Comparison of ENCODE assay signal across 1 cellular context in genomic region chr16:30535106-30535776, GRCh38.
TF ChIP-seq lines count a peak whose summit lies in the region.

No MANE protein-coding gene starts in this region.

TF ChIP-seq in HepG2, 621 proteins besides CTCF, POLR2A, EP300 and RAD21 (continues in another document):
- TF ChIP-seq ZFY (CRISPR knock-in tag; IDR thresholded peaks at IDR 0.05) = no peak
- no peak for TF ChIP-seq ZFP62 (CRISPR knock-in tag; IDR thresholded peaks at IDR 0.05)
- TF ChIP-seq ZNF337 (CRISPR knock-in tag; IDR thresholded peaks at IDR 0.05; ENCODE audit: borderline replicate concordance, low read depth) = no peak
- no peak for TF ChIP-seq ZKSCAN1 (IDR thresholded peaks at IDR 0.05; ENCODE audit: low read length)
- 0 out of 2 replicates have a peak, but pooled peaks have one; percentile 72 for TF ChIP-seq ZNF367 (CRISPR knock-in tag; IDR thresholded peaks at IDR 0.05; ENCODE audit: borderline replicate concordance)
- TF ChIP-seq SAP130 (CRISPR knock-in tag; IDR thresholded peaks at IDR 0.05; ENCODE audit: low read depth) = no peak
- no peak for TF ChIP-seq ZNF407 (CRISPR knock-in tag; IDR thresholded peaks at IDR 0.05; ENCODE audit: not compliant biosample characterization)
- TF ChIP-seq ZBTB42 (CRISPR knock-in tag; IDR thresholded peaks at IDR 0.05) = no peak
- 0 out of 2 replicates have a peak, but pooled peaks have one; percentile 17 for TF ChIP-seq ZNF230 (CRISPR knock-in tag; IDR thresholded peaks at IDR 0.05)
- TF ChIP-seq FOXO1 (CRISPR knock-in tag; IDR thresholded peaks at IDR 0.05) = no peak
- TF ChIP-seq REXO4 (CRISPR knock-in tag; IDR thresholded peaks at IDR 0.05; ENCODE audit: borderline replicate concordance) = no peak
- peak; percentile 77; the same call in 1 of the 2 replicates for TF ChIP-seq NFATC3 (CRISPR knock-in tag; IDR thresholded peaks at IDR 0.05)
- TF ChIP-seq, protein P1, sequence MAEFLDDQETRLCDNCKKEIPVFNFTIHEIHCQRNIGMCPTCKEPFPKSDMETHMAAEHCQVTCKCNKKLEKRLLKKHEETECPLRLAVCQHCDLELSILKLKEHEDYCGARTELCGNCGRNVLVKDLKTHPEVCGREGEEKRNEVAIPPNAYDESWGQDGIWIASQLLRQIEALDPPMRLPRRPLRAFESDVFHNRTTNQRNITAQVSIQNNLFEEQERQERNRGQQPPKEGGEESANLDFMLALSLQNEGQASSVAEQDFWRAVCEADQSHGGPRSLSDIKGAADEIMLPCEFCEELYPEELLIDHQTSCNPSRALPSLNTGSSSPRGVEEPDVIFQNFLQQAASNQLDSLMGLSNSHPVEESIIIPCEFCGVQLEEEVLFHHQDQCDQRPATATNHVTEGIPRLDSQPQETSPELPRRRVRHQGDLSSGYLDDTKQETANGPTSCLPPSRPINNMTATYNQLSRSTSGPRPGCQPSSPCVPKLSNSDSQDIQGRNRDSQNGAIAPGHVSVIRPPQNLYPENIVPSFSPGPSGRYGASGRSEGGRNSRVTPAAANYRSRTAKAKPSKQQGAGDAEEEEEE (CRISPR knock-in tag; IDR thresholded peaks at IDR 0.05; ENCODE audit: borderline replicate concordance) = 0 out of 2 replicates have a peak, but pooled peaks have one; percentile 66
- TF ChIP-seq ZNF567 (CRISPR knock-in tag; IDR thresholded peaks at IDR 0.05; ENCODE audit: borderline replicate concordance) = no peak
- peak; percentile 5; the same call in 1 of the 2 replicates for TF ChIP-seq YEATS4 (CRISPR knock-in tag; IDR thresholded peaks at IDR 0.05; ENCODE audit: borderline replicate concordance)
- TF ChIP-seq SRF (IDR thresholded peaks at IDR 0.05; ENCODE audit: low read depth, low read length) = no peak
- no peak for TF ChIP-seq MED13 (CRISPR knock-in tag; IDR thresholded peaks at IDR 0.05)
- TF ChIP-seq WIZ (CRISPR knock-in tag; IDR thresholded peaks at IDR 0.05) = 0 out of 2 replicates have a peak, but pooled peaks have one; percentile 86
- no peak for TF ChIP-seq REL (CRISPR knock-in tag; conservative IDR thresholded peaks at IDR 0.05)
- TF ChIP-seq CHCHD3 (CRISPR knock-in tag; IDR thresholded peaks at IDR 0.05) = 0 out of 2 replicates have a peak, but pooled peaks have one; percentile 63
- TF ChIP-seq TARDBP (CRISPR knock-in tag; IDR thresholded peaks at IDR 0.05) = peak; percentile 10; the same call in 1 of the 2 replicates
- TF ChIP-seq BRCA1 (CRISPR knock-in tag; IDR thresholded peaks at IDR 0.05) = 0 out of 2 replicates have a peak, but pooled peaks have one; percentile 2
- no peak; the same call in 1 of the 2 replicates for TF ChIP-seq ZNF224 (CRISPR knock-in tag; IDR thresholded peaks at IDR 0.05)
- 0 out of 2 replicates have a peak, but pooled peaks have one; percentile 3 for TF ChIP-seq NFKBIZ (CRISPR knock-in tag; IDR thresholded peaks at IDR 0.05)
- TF ChIP-seq AKAP8 (CRISPR knock-in tag; IDR thresholded peaks at IDR 0.05) = no peak
- no peak for TF ChIP-seq TBX3 (IDR thresholded peaks at IDR 0.05; ENCODE audit: borderline replicate concordance)
- peak; percentile 22; the same call in 1 of the 2 replicates for TF ChIP-seq STAT6 (CRISPR knock-in tag; IDR thresholded peaks at IDR 0.05; ENCODE audit: borderline replicate concordance)
- 0 out of 2 replicates have a peak, but pooled peaks have one; percentile 12 for TF ChIP-seq TP53 (CRISPR knock-in tag; conservative IDR thresholded peaks at IDR 0.05)
- TF ChIP-seq, protein P2, sequence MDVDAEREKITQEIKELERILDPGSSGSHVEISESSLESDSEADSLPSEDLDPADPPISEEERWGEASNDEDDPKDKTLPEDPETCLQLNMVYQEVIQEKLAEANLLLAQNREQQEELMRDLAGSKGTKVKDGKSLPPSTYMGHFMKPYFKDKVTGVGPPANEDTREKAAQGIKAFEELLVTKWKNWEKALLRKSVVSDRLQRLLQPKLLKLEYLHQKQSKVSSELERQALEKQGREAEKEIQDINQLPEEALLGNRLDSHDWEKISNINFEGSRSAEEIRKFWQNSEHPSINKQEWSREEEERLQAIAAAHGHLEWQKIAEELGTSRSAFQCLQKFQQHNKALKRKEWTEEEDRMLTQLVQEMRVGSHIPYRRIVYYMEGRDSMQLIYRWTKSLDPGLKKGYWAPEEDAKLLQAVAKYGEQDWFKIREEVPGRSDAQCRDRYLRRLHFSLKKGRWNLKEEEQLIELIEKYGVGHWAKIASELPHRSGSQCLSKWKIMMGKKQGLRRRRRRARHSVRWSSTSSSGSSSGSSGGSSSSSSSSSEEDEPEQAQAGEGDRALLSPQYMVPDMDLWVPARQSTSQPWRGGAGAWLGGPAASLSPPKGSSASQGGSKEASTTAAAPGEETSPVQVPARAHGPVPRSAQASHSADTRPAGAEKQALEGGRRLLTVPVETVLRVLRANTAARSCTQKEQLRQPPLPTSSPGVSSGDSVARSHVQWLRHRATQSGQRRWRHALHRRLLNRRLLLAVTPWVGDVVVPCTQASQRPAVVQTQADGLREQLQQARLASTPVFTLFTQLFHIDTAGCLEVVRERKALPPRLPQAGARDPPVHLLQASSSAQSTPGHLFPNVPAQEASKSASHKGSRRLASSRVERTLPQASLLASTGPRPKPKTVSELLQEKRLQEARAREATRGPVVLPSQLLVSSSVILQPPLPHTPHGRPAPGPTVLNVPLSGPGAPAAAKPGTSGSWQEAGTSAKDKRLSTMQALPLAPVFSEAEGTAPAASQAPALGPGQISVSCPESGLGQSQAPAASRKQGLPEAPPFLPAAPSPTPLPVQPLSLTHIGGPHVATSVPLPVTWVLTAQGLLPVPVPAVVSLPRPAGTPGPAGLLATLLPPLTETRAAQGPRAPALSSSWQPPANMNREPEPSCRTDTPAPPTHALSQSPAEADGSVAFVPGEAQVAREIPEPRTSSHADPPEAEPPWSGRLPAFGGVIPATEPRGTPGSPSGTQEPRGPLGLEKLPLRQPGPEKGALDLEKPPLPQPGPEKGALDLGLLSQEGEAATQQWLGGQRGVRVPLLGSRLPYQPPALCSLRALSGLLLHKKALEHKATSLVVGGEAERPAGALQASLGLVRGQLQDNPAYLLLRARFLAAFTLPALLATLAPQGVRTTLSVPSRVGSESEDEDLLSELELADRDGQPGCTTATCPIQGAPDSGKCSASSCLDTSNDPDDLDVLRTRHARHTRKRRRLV (CRISPR knock-in tag; IDR thresholded peaks at IDR 0.05) = no peak
- TF ChIP-seq FIP1L1 (IDR thresholded peaks at IDR 0.05; ENCODE audit: borderline replicate concordance, insufficient read depth, low read depth, low read length) = no peak
- 0 out of 2 replicates have a peak, but pooled peaks have one; percentile 35 for TF ChIP-seq ZNF530 (CRISPR knock-in tag; IDR thresholded peaks at IDR 0.05; ENCODE audit: low read depth)
- 0 out of 2 replicates have a peak, but pooled peaks have one; percentile 53 for TF ChIP-seq TGIF2 (CRISPR knock-in tag; IDR thresholded peaks at IDR 0.05)
- TF ChIP-seq USF2 (IDR thresholded peaks at IDR 0.05; ENCODE audit: low read depth, low read length) = no peak
- peak; percentile 5; the same call in 1 of the 2 replicates for TF ChIP-seq USF2 (CRISPR knock-in tag; IDR thresholded peaks at IDR 0.05; ENCODE audit: borderline replicate concordance)
- TF ChIP-seq, protein P3, sequence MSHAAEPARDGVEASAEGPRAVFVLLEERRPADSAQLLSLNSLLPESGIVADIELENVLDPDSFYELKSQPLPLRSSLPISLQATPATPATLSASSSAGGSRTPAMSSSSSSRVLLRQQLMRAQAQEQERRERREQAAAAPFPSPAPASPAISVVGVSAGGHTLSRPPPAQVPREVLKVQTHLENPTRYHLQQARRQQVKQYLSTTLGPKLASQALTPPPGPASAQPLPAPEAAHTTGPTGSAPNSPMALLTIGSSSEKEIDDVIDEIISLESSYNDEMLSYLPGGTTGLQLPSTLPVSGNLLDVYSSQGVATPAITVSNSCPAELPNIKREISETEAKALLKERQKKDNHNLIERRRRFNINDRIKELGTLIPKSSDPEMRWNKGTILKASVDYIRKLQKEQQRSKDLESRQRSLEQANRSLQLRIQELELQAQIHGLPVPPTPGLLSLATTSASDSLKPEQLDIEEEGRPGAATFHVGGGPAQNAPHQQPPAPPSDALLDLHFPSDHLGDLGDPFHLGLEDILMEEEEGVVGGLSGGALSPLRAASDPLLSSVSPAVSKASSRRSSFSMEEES (CRISPR knock-in tag; IDR thresholded peaks at IDR 0.05) = peak; percentile 13; the same call in 1 of the 2 replicates
- no peak for TF ChIP-seq ZNF546 (CRISPR knock-in tag; conservative IDR thresholded peaks at IDR 0.05)
- TF ChIP-seq, protein P4, sequence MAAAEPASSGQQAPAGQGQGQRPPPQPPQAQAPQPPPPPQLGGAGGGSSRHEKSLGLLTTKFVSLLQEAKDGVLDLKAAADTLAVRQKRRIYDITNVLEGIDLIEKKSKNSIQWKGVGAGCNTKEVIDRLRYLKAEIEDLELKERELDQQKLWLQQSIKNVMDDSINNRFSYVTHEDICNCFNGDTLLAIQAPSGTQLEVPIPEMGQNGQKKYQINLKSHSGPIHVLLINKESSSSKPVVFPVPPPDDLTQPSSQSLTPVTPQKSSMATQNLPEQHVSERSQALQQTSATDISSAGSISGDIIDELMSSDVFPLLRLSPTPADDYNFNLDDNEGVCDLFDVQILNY (CRISPR knock-in tag; conservative IDR thresholded peaks at IDR 0.05) = no peak
